ENCODE assay signal across 9 cellular contexts in the genomic region with DNA sequence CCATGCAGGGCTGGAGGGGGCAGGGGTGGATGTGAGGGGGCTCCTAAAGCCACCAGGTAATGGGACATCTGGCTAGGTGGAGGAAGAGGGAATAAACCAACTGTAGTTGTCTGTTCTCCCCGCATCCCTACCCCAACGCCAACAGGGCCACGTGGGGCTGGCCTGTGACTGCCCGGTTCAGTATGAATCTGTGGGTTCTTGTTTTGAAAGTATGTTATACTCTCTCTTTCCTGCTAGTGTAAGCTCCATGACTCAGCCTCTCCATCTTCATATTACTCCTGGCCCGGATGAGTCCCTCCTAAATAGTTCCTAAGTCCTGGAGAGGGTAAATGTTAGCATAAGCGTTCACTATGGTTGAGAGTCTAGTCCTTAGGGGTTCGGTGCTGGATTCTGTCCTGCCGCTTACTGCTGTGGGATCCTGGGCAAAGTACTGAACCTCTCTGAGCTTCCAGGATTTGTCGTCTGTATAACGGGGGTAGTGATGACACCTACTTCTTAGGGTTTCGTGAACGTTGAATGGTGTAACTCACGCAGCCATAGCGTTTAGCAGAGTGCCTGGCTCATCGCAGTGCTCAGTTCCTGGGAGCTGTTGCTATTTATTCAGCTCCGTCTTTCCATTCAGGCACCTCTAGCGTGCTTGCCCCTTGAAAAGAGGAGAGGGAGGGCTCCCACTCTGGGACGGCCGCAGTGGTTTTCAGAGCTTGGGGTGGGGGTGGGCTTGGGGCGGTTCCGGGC. TPM values are rescaled to one million over a fixed set of nuclear protein-coding genes. Genes with fewer than 3 reads are reported as not detected.
DNase-seq lines count a peak whose midpoint lies in the region; ATAC-seq, FAIRE-seq and TF ChIP-seq lines count a peak whose summit lies in the region.
"Had no signal": no experiment of that assay in that cellular context is flagged by ENCODE, and none has a peak within 500 bp of the region (broad histone marks: within the 10 kb centered on the region; RNA-seq: fewer than 3 reads in every experiment).

No MANE protein-coding gene starts in this region.

- H3K4me3 Mint-ChIP-seq in memory B cell: peak overlapping the region; percentile 48

- no peak for TF ChIP-seq POLR2A in GM12878 (IDR thresholded peaks at IDR 0.05; ENCODE audit: low read depth, low read length)

- no peak for TF ChIP-seq RAD21 in GM12878 (IDR thresholded peaks at IDR 0.05; ENCODE audit: insufficient read depth, low read depth, low read length)

- peaks cover 9% of the 10 kb centered on the region for H3K4me1 Mint-ChIP-seq in memory B cell

- H3K36me3 ChIP-seq in GM12878 (ENCODE audit: control insufficient read depth in 2 of 2, insufficient read depth in 2 of 2, low read length in 1 of 2): no peaks in the 10 kb centered on the region

- SMC1A ChIA-PET in GM12878 (lab: Charles Lee; ENCODE audit: uncharacterized antibody, unreplicated experiment): interaction anchor here (0.6 to 6.6 kb wide), 47 partner anchors 11 to 1011 kb away, joined by 3 to 90 read pairs (median 4); no protein-coding TSS in a partner anchor

- H3K9ac ChIP-seq in GM12878 (ENCODE audit: control insufficient read depth, insufficient read depth, low read length): no peak overlapping the region

- peaks cover 1% of the 10 kb centered on the region for H3K9me3 Mint-ChIP-seq in memory B cell

- 35% methylated on average over 19 of the region's 21 CpGs for WGBS in GM12878 (ENCODE audit: insufficient coverage, insufficient replicate concordance, low lambda C conversion rate, missing lambda C conversion rate)

- peak overlapping the region; percentile 28; the same call in 1 of the 2 replicates for H3K4me3 ChIP-seq in GM12878

- no peaks in the 10 kb centered on the region for H3K36me3 Mint-ChIP-seq in memory B cell

- no peaks in the 10 kb centered on the region; the same call in 2 of the 3 replicates for H3K9me3 ChIP-seq in GM12878 (replicated peaks; ENCODE audit: control insufficient read depth, insufficient read depth, low read length)

- H3K27ac ChIP-seq in GM12878 (ENCODE audit: control insufficient read depth, insufficient read depth): no peak overlapping the region

- in situ Hi-C loops in GM12878 (cut with MboI): no loop called here

- TF ChIP-seq EP300 in GM12878 (IDR thresholded peaks at IDR 0.05; ENCODE audit: borderline replicate concordance in 1 of 2, control insufficient read depth in 1 of 2, low read depth in 2 of 2, low read length in 2 of 2): no peak

- intact Hi-C loops in GM12878 (cut with micrococcal nuclease; ENCODE audit: unreplicated experiment) (loop anchor here (2.0 kb wide), 1 partner anchor 638 kb away; no protein-coding TSS in a partner anchor), head of caudate nucleus (cut with DNase I) (loop anchor here (10.0 kb wide), 1 partner anchor 496 kb away; no protein-coding TSS in a partner anchor)

- POLR2A ChIA-PET in GM12878 (lab: Charles Lee): interaction anchor here (0.6 to 1.2 kb wide), 4 partner anchors 10 to 428 kb away, joined by 3 to 4 read pairs (median 3); no protein-coding TSS in a partner anchor

- peak; percentile 42 for ATAC-seq in GM12878
- peak; percentile 48 for ATAC-seq in memory B cell (ENCODE audit: low read depth)
- no peak for ATAC-seq in GM18498 (IDR thresholded peaks at IDR 0.05; ENCODE audit: unreplicated experiment)

- RAD21 ChIA-PET in GM12878 (lab: Charles Lee; ENCODE audit: unreplicated experiment): interaction anchor here (0.6 to 5.4 kb wide), 64 partner anchors 9 to 686 kb away, joined by 3 to 89 read pairs (median 4); a partner anchor contains a TSS

- H4K20me1 ChIP-seq in GM12878 (ENCODE audit: control insufficient read depth, insufficient read depth): no peaks in the 10 kb centered on the region

- H2AFZ ChIP-seq in GM12878 (ENCODE audit: control insufficient read depth, low read depth, low read length): no peak overlapping the region; the same call in none of the 2 replicates

- BruUV-seq in GM12878 (replicated peaks; lab: Mats Ljungman, UMichigan): no TSS peak

- peaks cover 6% of the 10 kb centered on the region for H3K4me1 ChIP-seq in GM12878 (ENCODE audit: control insufficient read depth, insufficient read depth, low read length)

- peaks cover 24% of the 10 kb centered on the region for H3K27me3 Mint-ChIP-seq in memory B cell

- H3K27me3 ChIP-seq in GM12878 (replicated peaks in 1 of 2; ENCODE audit: control insufficient read depth in 2 of 2, insufficient read depth in 2 of 2, low read length in 1 of 2): peaks cover 2 to 6% of the 10 kb centered on the region in 2 experiments; a peak in 3 of 4 replicates

- TF ChIP-seq CTCF in GM12878 (IDR thresholded peaks at IDR 0.05 in 2 of 3, conservative IDR thresholded peaks at IDR 0.05 in 1 of 3; ENCODE audit: control insufficient read depth in 2 of 3, extremely low read depth in 1 of 3, insufficient read depth in 1 of 3, low read depth in 3 of 3, low read length in 3 of 3): no peak

- H3K79me2 ChIP-seq in GM12878 (ENCODE audit: control insufficient read depth, insufficient read depth, low read length): no peaks in the 10 kb centered on the region

- H3K4me2 ChIP-seq in GM12878 (ENCODE audit: control insufficient read depth, insufficient read depth): peak overlapping the region; percentile 92

- DNase-seq in stimulated activated CD4-positive, alpha-beta T cell treated with anti-CD3 and anti-CD28 coated beads, Interleukin-15, amount 100 ng/mL, for 24 hours: peak; percentile 45
- no peak for DNase-seq in stimulated activated CD4-positive, alpha-beta T cell treated with anti-CD3 and anti-CD28 coated beads, Interleukin-4, amount 100 ng/mL, for 4 hours
- DNase-seq in GM12878 (ENCODE audit: low read depth, low spot score) (no peak), memory B cell (ENCODE audit: low spot score in 2 of 2) (no peak), retina (no peak), NCI-H524 (lab: John Stamatoyannopoulos, UW) (no peak), head of caudate nucleus (no peak)
- DNase-seq: NCI-H446 treated with DMSO at 0.1 percent for 48 hours had no signal

- CTCF ChIA-PET in GM12878 (lab: Yijun Ruan, JAX): interaction anchor here (0.6 to 6.3 kb wide), 53 partner anchors 11 to 686 kb away, joined by 3 to 161 read pairs (median 5); no protein-coding TSS in a partner anchor

- H3K27ac Mint-ChIP-seq in memory B cell: no peak overlapping the region

- no peak for FAIRE-seq in GM12878 (lab: Jason Lieb, UNC)

TF ChIP-seq in GM12878, 131 proteins besides CTCF, POLR2A, EP300 and RAD21 (continues in another document):
- TF ChIP-seq ZZZ3 (IDR thresholded peaks at IDR 0.05; ENCODE audit: control insufficient read depth, insufficient read length, low read depth) (no peak), STAT1 (conservative IDR thresholded peaks at IDR 0.05) (no peak), SMAD5 (IDR thresholded peaks at IDR 0.05; ENCODE audit: low read depth) (no peak), HDGF (IDR thresholded peaks at IDR 0.05) (no peak), KAT2A (conservative IDR thresholded peaks at IDR 0.05; ENCODE audit: control insufficient read depth, low read depth, low read length) (no peak), BACH1 (IDR thresholded peaks at IDR 0.05; ENCODE audit: borderline replicate concordance) (no peak), ZNF274 (IDR thresholded peaks at IDR 0.05; ENCODE audit: insufficient read depth, insufficient read length) (no peak), RB1 (IDR thresholded peaks at IDR 0.05; ENCODE audit: borderline replicate concordance) (no peak), TAF1 (IDR thresholded peaks at IDR 0.05; ENCODE audit: borderline replicate concordance, low read depth, low read length) (no peak), EED (IDR thresholded peaks at IDR 0.05; ENCODE audit: low read depth) (no peak), POU2F2 (IDR thresholded peaks at IDR 0.05; ENCODE audit: borderline replicate concordance, low read depth, low read length) (no peak)
- TF ChIP-seq, protein P1, sequence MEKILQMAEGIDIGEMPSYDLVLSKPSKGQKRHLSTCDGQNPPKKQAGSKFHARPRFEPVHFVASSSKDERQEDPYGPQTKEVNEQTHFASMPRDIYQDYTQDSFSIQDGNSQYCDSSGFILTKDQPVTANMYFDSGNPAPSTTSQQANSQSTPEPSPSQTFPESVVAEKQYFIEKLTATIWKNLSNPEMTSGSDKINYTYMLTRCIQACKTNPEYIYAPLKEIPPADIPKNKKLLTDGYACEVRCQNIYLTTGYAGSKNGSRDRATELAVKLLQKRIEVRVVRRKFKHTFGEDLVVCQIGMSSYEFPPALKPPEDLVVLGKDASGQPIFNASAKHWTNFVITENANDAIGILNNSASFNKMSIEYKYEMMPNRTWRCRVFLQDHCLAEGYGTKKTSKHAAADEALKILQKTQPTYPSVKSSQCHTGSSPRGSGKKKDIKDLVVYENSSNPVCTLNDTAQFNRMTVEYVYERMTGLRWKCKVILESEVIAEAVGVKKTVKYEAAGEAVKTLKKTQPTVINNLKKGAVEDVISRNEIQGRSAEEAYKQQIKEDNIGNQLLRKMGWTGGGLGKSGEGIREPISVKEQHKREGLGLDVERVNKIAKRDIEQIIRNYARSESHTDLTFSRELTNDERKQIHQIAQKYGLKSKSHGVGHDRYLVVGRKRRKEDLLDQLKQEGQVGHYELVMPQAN (conservative IDR thresholded peaks at IDR 0.05): no peak

RNA-seq across cellular contexts. Expression of a gene that starts 28.8 kb away (rescaled TPM):
- 34.7 and 38.5 TPM in 2 replicates for total RNA-seq in GM12878 (2013; cell fraction: nucleolus; rRNA removed)
- 6.0 and 8.0 TPM in 2 replicates for total RNA-seq in GM12878 (2014; rRNA removed)
- total RNA-seq in GM12878 (2014; rRNA removed; fragmentation: Illumina TruSeq; extraction: Trizol): 3.3 TPM in 2 replicates
- total RNA-seq in GM12878 (2021): 9.0 and 10.3 TPM in 2 replicates
- 1.1 TPM for polyA plus RNA-seq in GM12878 (2011; ENCODE audit: low read depth)
- polyA plus RNA-seq in GM12878 (2011; rRNA removed): 46.5 and 69.8 TPM in 2 replicates
- 109 and 126 TPM in 2 replicates for polyA plus RNA-seq in GM12878 (2011; cell fraction: cytosol; rRNA removed)
- polyA plus RNA-seq in GM12878 (2011; cell fraction: nucleus; rRNA removed): 225 and 243 TPM in 2 replicates
- polyA plus RNA-seq in GM12878 (2012): 1.7 and 4.5 TPM in 2 replicates
- 3.6 and 6.0 TPM in 2 replicates for polyA plus RNA-seq in GM12878 (2014; fragmentation: Illumina TruSeq; extraction: Trizol)
- 1 to 10 TPM in 1 of 2 experiments, under 1 TPM in 1; 0.82 to 2.6 TPM for polyA plus RNA-seq in GM12878 (2014; fragmentation: Nextera tagmentation; extraction: Ambion mirVana)
- polyA plus RNA-seq in GM12878 (2014; rRNA removed): 7.6 and 14.2 TPM in 2 replicates
- 1 to 10 TPM; 2.6 to 4.6 TPM for polyA plus RNA-seq in GM12878 (2016; fragmentation: Nextera tagmentation; extraction: Ambion mirVana)
- polyA minus RNA-seq in GM12878 (2011; rRNA and poly(A)+ RNA removed): 38.6 and 76.6 TPM in 2 replicates
- 49.9 and 53.2 TPM in 2 replicates for polyA minus RNA-seq in GM12878 (2011; cell fraction: cytosol; rRNA and poly(A)+ RNA removed)
- 34.7 and 46.5 TPM in 2 replicates for polyA minus RNA-seq in GM12878 (2011; cell fraction: nucleus; rRNA and poly(A)+ RNA removed)
